27 cellular contexts compared by ENCODE assay signal in genomic region chrX:113726466-113726865, GRCh38.
DNase-seq lines count a peak whose midpoint lies in the region; ATAC-seq, FAIRE-seq and TF ChIP-seq lines count a peak whose summit lies in the region.
"Had no signal": no experiment of that assay in that cellular context is flagged by ENCODE, and none has a peak within 500 bp of the region (broad histone marks: within the 10 kb centered on the region; RNA-seq: fewer than 3 reads in every experiment).

No MANE protein-coding gene starts in this region.

- H3K9me3 ChIP-seq in GM12878 (replicated peaks; ENCODE audit: control insufficient read depth, insufficient read depth, low read length): no peaks in the 10 kb centered on the region
- H3K9me3 ChIP-seq in suprapubic skin: no peaks in the 10 kb centered on the region
- H3K9me3 ChIP-seq: Peyer's patch, SJCRH30, upper lobe of right lung had no signal

- no peak overlapping the region for H3K9ac ChIP-seq in GM12878 (ENCODE audit: control insufficient read depth, insufficient read depth, low read length)

- SMC1A ChIA-PET in GM12878 (lab: Charles Lee; ENCODE audit: uncharacterized antibody, unreplicated experiment): interaction anchor here (0.8 to 1.4 kb wide), 2 partner anchors 20 to 104 kb away, joined by 3 read pairs; no protein-coding TSS in a partner anchor

- H3K4me2 ChIP-seq in GM12878 (ENCODE audit: control insufficient read depth, insufficient read depth): no peak overlapping the region

- intact Hi-C loops in GM12878 (cut with micrococcal nuclease; ENCODE audit: unreplicated experiment): no loop called here
- intact Hi-C loops in activated CD4-positive, alpha-beta T cell treated with anti-CD3 and anti-CD28 coated beads for 36 hours (cut with DNase I, micrococcal nuclease): no loop called here

- H3K36me3 ChIP-seq in GM12878 (ENCODE audit: control insufficient read depth in 2 of 2, insufficient read depth in 2 of 2, low read length in 1 of 2): no peaks in the 10 kb centered on the region
- no peaks in the 10 kb centered on the region for H3K36me3 ChIP-seq in suprapubic skin
- H3K36me3 ChIP-seq: Peyer's patch, SJCRH30, upper lobe of right lung had no signal

- no peak overlapping the region for H3K4me3 Mint-ChIP-seq in activated CD4-positive, alpha-beta T cell treated with anti-CD3 and anti-CD28 coated beads for 36 hours
- H3K4me3 Mint-ChIP-seq: activated CD4-positive, alpha-beta T cell treated with anti-CD3 and anti-CD28 coated beads, Interleukin-2, amount 10 ng/mL, durations not matched to agents 7 days and 5 days; T-helper 1 cell treated with Interleukin-12 subunit alpha and Interleukin-12 subunit beta and Interleukin-4 antibody, amounts not matched to agents 30 μg/mL and 1 μg/mL, for 36 hours had no signal

- POLR2A ChIA-PET in GM12878 (lab: Charles Lee): no interaction called here
- POLR2A ChIA-PET in activated CD4-positive, alpha-beta T cell treated with anti-CD3 and anti-CD28 coated beads for 36 hours (lab: Charles Lee): no interaction called here

- H3K4me1 ChIP-seq in GM12878 (ENCODE audit: control insufficient read depth, insufficient read depth, low read length) (no peaks in the 10 kb centered on the region), suprapubic skin (no peaks in the 10 kb centered on the region)
- H3K4me1 ChIP-seq: Peyer's patch, SJCRH30, upper lobe of right lung had no signal

- no peaks in the 10 kb centered on the region for H3K79me2 ChIP-seq in GM12878 (ENCODE audit: control insufficient read depth, insufficient read depth, low read length)

- DNase-seq in GM12878 (ENCODE audit: low read depth, low spot score): no peak
- no peak for DNase-seq in activated CD4-positive, alpha-beta T cell treated with anti-CD3 and anti-CD28 coated beads for 36 hours
- no peak for DNase-seq in suprapubic skin (ENCODE audit: low spot score in 2 of 2)
- DNase-seq in NCI-H187 (lab: John Stamatoyannopoulos, UW): no peak
- DNase-seq: activated CD4-positive, alpha-beta T cell treated with anti-CD3 and anti-CD28 coated beads, Interleukin-2, amount 10 ng/mL, durations not matched to agents 7 days and 5 days; activated CD8-positive, alpha-beta memory T cell treated with anti-CD3 and anti-CD28 coated beads, Interleukin-2, amount 50 U/mL, for 48 hours; activated gamma-delta T cell; DMS79 treated with DMSO at 0.1 percent for 48 hours; glutamatergic neuron; GOT3; Kasumi-1; naive thymus-derived CD4-positive, alpha-beta T cell; NCI-H1092 treated with DMSO at 0.1 percent for 48 hours; NCI-H2081; NCI-H446 treated with DMSO at 0.1 percent for 48 hours; Peyer's patch; right cardiac atrium; SJCRH30; stimulated activated CD4-positive, alpha-beta T cell treated with anti-CD3 and anti-CD28 coated beads, Interleukin-12 subunit alpha, Interleukin-12 subunit beta, amount 100 ng/mL, for 4 hours; upper lobe of right lung had no signal

- no peaks in the 10 kb centered on the region for H4K20me1 ChIP-seq in GM12878 (ENCODE audit: control insufficient read depth, insufficient read depth)

- H3K27ac ChIP-seq in GM12878 (ENCODE audit: control insufficient read depth, insufficient read depth): no peak overlapping the region
- H3K27ac ChIP-seq in suprapubic skin: no peak overlapping the region
- H3K27ac ChIP-seq: coronary artery, Peyer's patch, SJCRH30, upper lobe of right lung had no signal

- no peak overlapping the region for H3K4me3 ChIP-seq in GM12878
- H3K4me3 ChIP-seq in suprapubic skin: no peak overlapping the region
- H3K4me3 ChIP-seq: coronary artery, Peyer's patch, SJCRH30, upper lobe of right lung had no signal

- TF ChIP-seq POLR2A in GM12878 (IDR thresholded peaks at IDR 0.05; ENCODE audit: low read depth, low read length): no peak
- no peak for TF ChIP-seq POLR2A in suprapubic skin (IDR thresholded peaks at IDR 0.05)

- WGBS in GM12878 (ENCODE audit: insufficient coverage, insufficient replicate concordance, low lambda C conversion rate, missing lambda C conversion rate): 58% methylated on average over 4 of the region's 4 CpGs
- WGBS in suprapubic skin: 85% methylated on average over 4 of the region's 4 CpGs

- TF ChIP-seq EP300 in GM12878 (IDR thresholded peaks at IDR 0.05; ENCODE audit: borderline replicate concordance in 1 of 2, control insufficient read depth in 1 of 2, low read depth in 2 of 2, low read length in 2 of 2) (no peak), suprapubic skin (IDR thresholded peaks at IDR 0.05) (no peak)

- no peak overlapping the region for H3K27ac Mint-ChIP-seq in activated CD4-positive, alpha-beta T cell treated with anti-CD3 and anti-CD28 coated beads for 36 hours
- H3K27ac Mint-ChIP-seq: activated CD4-positive, alpha-beta T cell treated with anti-CD3 and anti-CD28 coated beads, Interleukin-2, amount 10 ng/mL, durations not matched to agents 7 days and 5 days; naive thymus-derived CD4-positive, alpha-beta T cell; T-helper 1 cell treated with Interleukin-12 subunit alpha and Interleukin-12 subunit beta and Interleukin-4 antibody, amounts not matched to agents 30 μg/mL and 1 μg/mL, for 36 hours had no signal

- H3K36me3 Mint-ChIP-seq in activated CD4-positive, alpha-beta T cell treated with anti-CD3 and anti-CD28 coated beads for 36 hours (ENCODE audit: low read depth): no peaks in the 10 kb centered on the region
- H3K36me3 Mint-ChIP-seq: naive thymus-derived CD4-positive, alpha-beta T cell had no signal

- RAD21 ChIA-PET in GM12878 (lab: Charles Lee; ENCODE audit: unreplicated experiment): interaction anchor here (1.1 kb wide), 1 partner anchor 16 kb away, joined by 3 read pairs; no protein-coding TSS in a partner anchor

- H3K27me3 ChIP-seq in GM12878 (replicated peaks in 1 of 2; ENCODE audit: control insufficient read depth in 2 of 2, insufficient read depth in 2 of 2, low read length in 1 of 2) (no peaks in the 10 kb centered on the region), suprapubic skin (no peaks in the 10 kb centered on the region)
- H3K27me3 ChIP-seq: Peyer's patch, SJCRH30, upper lobe of right lung had no signal

- no peak for TF ChIP-seq CTCF in GM12878 (IDR thresholded peaks at IDR 0.05 in 2 of 3, conservative IDR thresholded peaks at IDR 0.05 in 1 of 3; ENCODE audit: control insufficient read depth in 2 of 3, extremely low read depth in 1 of 3, insufficient read depth in 1 of 3, low read depth in 3 of 3, low read length in 3 of 3)
- TF ChIP-seq CTCF in suprapubic skin (IDR thresholded peaks at IDR 0.05): no peak

- no peak for TF ChIP-seq RAD21 in GM12878 (IDR thresholded peaks at IDR 0.05; ENCODE audit: insufficient read depth, low read depth, low read length)

- no peak for FAIRE-seq in GM12878 (lab: Jason Lieb, UNC)
- FAIRE-seq: HTR-8/SVneo had no signal

- no peak overlapping the region for H2AFZ ChIP-seq in GM12878 (ENCODE audit: control insufficient read depth, low read depth, low read length)

- ATAC-seq in GM18870 (IDR thresholded peaks at IDR 0.05; ENCODE audit: unreplicated experiment) (peak; percentile 46), GM21576 (IDR thresholded peaks at IDR 0.05; ENCODE audit: unreplicated experiment) (peak; percentile 61), HG03175 (IDR thresholded peaks at IDR 0.05; ENCODE audit: unreplicated experiment) (peak; percentile 65), GM12878 (peak; percentile 35), GM19452 (IDR thresholded peaks at IDR 0.05; ENCODE audit: unreplicated experiment) (no peak)
- no peak for ATAC-seq in activated CD4-positive, alpha-beta T cell treated with anti-CD3 and anti-CD28 coated beads for 36 hours
- ATAC-seq: naive thymus-derived CD4-positive, alpha-beta T cell; right cardiac atrium; upper lobe of right lung had no signal

- peaks cover 1% of the 10 kb centered on the region for H3K9me3 Mint-ChIP-seq in activated CD4-positive, alpha-beta T cell treated with anti-CD3 and anti-CD28 coated beads for 36 hours (ENCODE audit: low read depth)
- H3K9me3 Mint-ChIP-seq: activated CD4-positive, alpha-beta T cell treated with anti-CD3 and anti-CD28 coated beads, Interleukin-2, amount 10 ng/mL, durations not matched to agents 7 days and 5 days; T-helper 1 cell treated with Interleukin-12 subunit alpha and Interleukin-12 subunit beta and Interleukin-4 antibody, amounts not matched to agents 30 μg/mL and 1 μg/mL, for 36 hours had no signal

- no TSS peak for BruUV-seq in GM12878 (replicated peaks; lab: Mats Ljungman, UMichigan)

- CTCF ChIA-PET in GM12878 (lab: Yijun Ruan, JAX): interaction anchor here (1.0 kb wide), 1 partner anchor 16 kb away, joined by 3 read pairs; no protein-coding TSS in a partner anchor
- CTCF ChIA-PET in activated CD4-positive, alpha-beta T cell treated with anti-CD3 and anti-CD28 coated beads for 36 hours (lab: Charles Lee): no interaction called here

- in situ Hi-C loops in GM12878 (cut with MboI): no loop called here

- H3K4me1 Mint-ChIP-seq in activated CD4-positive, alpha-beta T cell treated with anti-CD3 and anti-CD28 coated beads for 36 hours: no peaks in the 10 kb centered on the region
- H3K4me1 Mint-ChIP-seq: activated CD4-positive, alpha-beta T cell treated with anti-CD3 and anti-CD28 coated beads, Interleukin-2, amount 10 ng/mL, durations not matched to agents 7 days and 5 days had no signal

- H3K27me3 Mint-ChIP-seq in activated CD4-positive, alpha-beta T cell treated with anti-CD3 and anti-CD28 coated beads for 36 hours: no peaks in the 10 kb centered on the region
- H3K27me3 Mint-ChIP-seq: activated CD4-positive, alpha-beta T cell treated with anti-CD3 and anti-CD28 coated beads, Interleukin-2, amount 10 ng/mL, durations not matched to agents 7 days and 5 days; naive thymus-derived CD4-positive, alpha-beta T cell had no signal

TF ChIP-seq in GM12878, 131 proteins besides CTCF, POLR2A, EP300 and RAD21:
- TF ChIP-seq CHD2 (IDR thresholded peaks at IDR 0.05; ENCODE audit: borderline replicate concordance, low read depth, low read length): no peak
- TF ChIP-seq, protein P1, sequence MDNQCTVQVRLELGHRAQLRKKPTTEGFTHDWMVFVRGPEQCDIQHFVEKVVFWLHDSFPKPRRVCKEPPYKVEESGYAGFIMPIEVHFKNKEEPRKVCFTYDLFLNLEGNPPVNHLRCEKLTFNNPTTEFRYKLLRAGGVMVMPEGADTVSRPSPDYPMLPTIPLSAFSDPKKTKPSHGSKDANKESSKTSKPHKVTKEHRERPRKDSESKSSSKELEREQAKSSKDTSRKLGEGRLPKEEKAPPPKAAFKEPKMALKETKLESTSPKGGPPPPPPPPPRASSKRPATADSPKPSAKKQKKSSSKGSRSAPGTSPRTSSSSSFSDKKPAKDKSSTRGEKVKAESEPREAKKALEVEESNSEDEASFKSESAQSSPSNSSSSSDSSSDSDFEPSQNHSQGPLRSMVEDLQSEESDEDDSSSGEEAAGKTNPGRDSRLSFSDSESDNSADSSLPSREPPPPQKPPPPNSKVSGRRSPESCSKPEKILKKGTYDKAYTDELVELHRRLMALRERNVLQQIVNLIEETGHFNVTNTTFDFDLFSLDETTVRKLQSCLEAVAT (IDR thresholded peaks at IDR 0.05): 0 out of 2 replicates have a peak, but pooled peaks have one; percentile 28

Comparison
In these comparisons a context has a peak if more than half of its experiments do, and no peak if none do; other contexts are left out.
1. ATAC-seq: peak in GM18870 (single experiment), GM21576 (single experiment), HG03175 (single experiment) and GM12878 (single experiment); none in activated CD4-positive, alpha-beta T cell treated with anti-CD3 and anti-CD28 coated beads for 36 hours (single experiment) and GM19452 (single experiment).